Comparison of ENCODE assay signal across 11 cellular contexts in the genomic region with DNA sequence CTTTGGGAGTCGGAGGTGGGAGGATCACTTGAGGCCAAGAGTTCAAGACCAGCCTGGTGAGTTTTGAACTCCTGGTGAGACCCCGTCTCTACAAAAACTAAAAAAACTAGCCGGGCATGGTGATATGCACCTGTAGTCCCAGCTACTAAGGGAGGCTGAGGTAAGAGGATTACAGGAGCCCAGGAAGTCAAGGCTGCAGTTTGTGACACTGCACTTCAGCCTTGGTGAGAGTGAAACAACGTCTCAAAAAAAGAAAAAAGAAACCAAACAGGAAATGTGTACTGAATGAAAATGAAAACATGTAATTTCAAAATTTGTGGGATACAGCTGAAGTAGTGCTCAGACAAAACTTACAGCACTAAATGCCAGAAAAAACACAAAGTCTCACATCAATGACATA. TPM values are rescaled to one million over a fixed set of nuclear protein-coding genes. Genes with fewer than 3 reads are reported as not detected.
A peak's percentile ranks its signal among the peaks of the same experiment; 100 is the strongest.
DNase-seq lines count a peak whose midpoint lies in the region; ATAC-seq and TF ChIP-seq lines count a peak whose summit lies in the region.
"Had no signal": no experiment of that assay in that cellular context is flagged by ENCODE, and none has a peak within 500 bp of the region (broad histone marks: within the 10 kb centered on the region; RNA-seq: fewer than 3 reads in every experiment).

No MANE protein-coding gene starts in this region.

- no peak overlapping the region for H3K9ac ChIP-seq in Loucy (ENCODE audit: low read depth, low read length, poor library complexity, severe bottlenecking)

- peak overlapping the region; percentile 25 for H3K27ac Mint-ChIP-seq in MCF 10A (ENCODE audit: low read depth, unreplicated experiment)

- H3K4me2 ChIP-seq in Loucy (ENCODE audit: low read depth, low read length, poor library complexity, severe bottlenecking), result peak overlapping the region; percentile 21

- no peaks in the 10 kb centered on the region for H3K36me3 ChIP-seq in breast epithelium
- H3K36me3 ChIP-seq in Loucy (ENCODE audit: insufficient read depth, low read length), result no peaks in the 10 kb centered on the region; the same call in 1 of the 2 replicates
- no peaks in the 10 kb centered on the region for H3K36me3 ChIP-seq in left ventricle myocardium inferior

- TF ChIP-seq CTCF in MCF 10A (IDR thresholded peaks at IDR 0.05; ENCODE audit: unreplicated experiment) (no peak), breast epithelium (IDR thresholded peaks at IDR 0.05) (no peak), Loucy (conservative IDR thresholded peaks at IDR 0.05; ENCODE audit: low read length) (no peak), left ventricle myocardium inferior (IDR thresholded peaks at IDR 0.05; ENCODE audit: borderline replicate concordance) (no peak)

- H3K27me3 ChIP-seq in breast epithelium (no peaks in the 10 kb centered on the region), Loucy (ENCODE audit: insufficient read depth, low read length, poor library complexity, severe bottlenecking) (no peaks in the 10 kb centered on the region), left ventricle myocardium inferior (ENCODE audit: low read depth) (no peaks in the 10 kb centered on the region)

- DNase-seq in MCF 10A (ENCODE audit: unreplicated experiment) (no peak), breast epithelium (ENCODE audit: low spot score in 2 of 2) (no peak), pons (ENCODE audit: low spot score) (no peak), left ventricle myocardium inferior (no peak), NCI-H524 treated with DMSO at 0.1 percent for 48 hours (lab: John Stamatoyannopoulos, UW) (no peak), NCI-H187 (lab: John Stamatoyannopoulos, UW) (no peak)
- DNase-seq: effector CD4-positive, alpha-beta T cell; nucleus accumbens; SHP77 had no signal

- 0 out of 2 replicates have a peak, but pooled peaks cover 4% of the 10 kb centered on the region for H3F3A ChIP-seq in Loucy (ENCODE audit: low read depth)

- POLR2A ChIA-PET in MCF 10A (lab: Yijun Ruan, JAX), result interaction anchor here (0.6 kb wide), 1 partner anchor 9 kb away, joined by 3 read pairs; no protein-coding TSS in a partner anchor

- H3K27me3 Mint-ChIP-seq in MCF 10A (ENCODE audit: insufficient read depth, unreplicated experiment), result no peaks in the 10 kb centered on the region

- no peak overlapping the region for H3K27ac ChIP-seq in breast epithelium
- no peak overlapping the region for H3K27ac ChIP-seq in left ventricle myocardium inferior (replicated peaks)

- H3K36me3 Mint-ChIP-seq in MCF 10A (ENCODE audit: insufficient read depth, unreplicated experiment), result peaks cover 11% of the 10 kb centered on the region

- peaks cover 89% of the 10 kb centered on the region for H3K79me2 ChIP-seq in Loucy (ENCODE audit: insufficient read depth, low read length)

- CTCF ChIA-PET in MCF 10A (lab: Yijun Ruan, JAX), result no interaction called here

- BruUV-seq in MCF 10A (replicated peaks; lab: Mats Ljungman, UMichigan), result no TSS peak

- intact Hi-C loops in MCF 10A (cut with micrococcal nuclease) (no loop called here), breast epithelium (cut with DNase I; ENCODE audit: low total_unique reads) (no loop called here), left ventricle myocardium inferior (cut with micrococcal nuclease) (no loop called here)

- no peaks in the 10 kb centered on the region for H3K4me1 ChIP-seq in breast epithelium
- peaks cover 39% of the 10 kb centered on the region for H3K4me1 ChIP-seq in Loucy (ENCODE audit: insufficient read depth, low read length, poor library complexity, severe bottlenecking)
- H3K4me1 ChIP-seq in left ventricle myocardium inferior, result peaks cover 15% of the 10 kb centered on the region

- no peak for TF ChIP-seq POLR2A in breast epithelium (IDR thresholded peaks at IDR 0.05)

- H2AFZ ChIP-seq in Loucy (ENCODE audit: low read length), result no peak overlapping the region

- peaks cover 35% of the 10 kb centered on the region for H3K4me1 Mint-ChIP-seq in MCF 10A (ENCODE audit: insufficient read depth, unreplicated experiment)

- H3K9me2 ChIP-seq in Loucy (replicated peaks; ENCODE audit: low read depth, low read length), result no peaks in the 10 kb centered on the region

- no peak overlapping the region for H3K4me3 Mint-ChIP-seq in MCF 10A (ENCODE audit: unreplicated experiment)

- ATAC-seq in HG02642 (IDR thresholded peaks at IDR 0.05; ENCODE audit: poor library complexity, unreplicated experiment), result peak; percentile 72

- peaks cover 39% of the 10 kb centered on the region for H4K20me1 ChIP-seq in Loucy (ENCODE audit: insufficient read depth, low read length, poor library complexity, severe bottlenecking)

- no peaks in the 10 kb centered on the region for H3K9me3 Mint-ChIP-seq in MCF 10A (ENCODE audit: unreplicated experiment)

- H3K4me3 ChIP-seq in breast epithelium, result no peak overlapping the region
- peak overlapping the region; percentile 0 for H3K4me3 ChIP-seq in Loucy (ENCODE audit: low read length, poor library complexity, severe bottlenecking)
- no peak overlapping the region for H3K4me3 ChIP-seq in left ventricle myocardium inferior

- H3K9me3 ChIP-seq in breast epithelium (no peaks in the 10 kb centered on the region), Loucy (ENCODE audit: insufficient read depth, low read depth, low read length) (no peaks in the 10 kb centered on the region), left ventricle myocardium inferior (replicated peaks) (no peaks in the 10 kb centered on the region)

RNA-seq across cellular contexts. Expression of a gene that starts 7.6 kb away (rescaled TPM):
- total RNA-seq in MCF 10A (2022) (25.8 and 26.0 TPM in 2 replicates), breast epithelium (100 to 1,000 TPM in 1 of 3 donors, 10 to 100 TPM in 2; 40.0 to 102 (median 60.0) TPM), left ventricle myocardium inferior (22.1 TPM)
